ENCODE assay signal across 1 cellular context in the genomic region with DNA sequence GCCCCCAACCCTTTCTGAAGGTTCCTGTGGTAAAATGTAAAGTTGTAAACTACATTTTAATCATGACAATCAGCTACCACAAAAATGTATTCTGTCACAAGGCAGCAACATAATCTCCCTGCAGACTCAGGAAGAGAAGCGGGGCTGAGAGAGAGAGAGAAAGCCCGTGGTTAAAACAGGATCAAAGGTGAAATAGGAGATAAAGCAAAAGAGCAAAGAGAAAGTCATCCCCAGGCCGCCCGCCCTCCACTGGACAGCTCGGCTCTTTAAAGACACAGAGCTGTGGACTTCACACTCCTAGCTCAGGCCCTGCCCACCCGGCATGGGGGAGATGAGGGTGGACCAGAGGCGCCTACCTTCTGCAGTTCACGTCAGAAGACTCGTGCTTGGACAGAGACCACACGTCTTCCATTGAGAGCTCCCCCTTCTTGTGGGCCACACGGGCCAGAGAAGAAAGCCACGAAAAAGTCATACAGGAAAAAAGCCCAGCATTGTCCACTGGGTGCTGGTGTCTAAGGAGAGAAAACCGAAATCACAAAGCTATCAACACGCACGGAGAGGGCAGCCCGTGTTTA.
TF ChIP-seq lines count a peak whose summit lies in the region.

No MANE protein-coding gene starts in this region.

TF ChIP-seq in K562, 482 proteins besides CTCF, POLR2A, EP300 and RAD21 (continued from another document and continues in another):
- TF ChIP-seq, protein P1, sequence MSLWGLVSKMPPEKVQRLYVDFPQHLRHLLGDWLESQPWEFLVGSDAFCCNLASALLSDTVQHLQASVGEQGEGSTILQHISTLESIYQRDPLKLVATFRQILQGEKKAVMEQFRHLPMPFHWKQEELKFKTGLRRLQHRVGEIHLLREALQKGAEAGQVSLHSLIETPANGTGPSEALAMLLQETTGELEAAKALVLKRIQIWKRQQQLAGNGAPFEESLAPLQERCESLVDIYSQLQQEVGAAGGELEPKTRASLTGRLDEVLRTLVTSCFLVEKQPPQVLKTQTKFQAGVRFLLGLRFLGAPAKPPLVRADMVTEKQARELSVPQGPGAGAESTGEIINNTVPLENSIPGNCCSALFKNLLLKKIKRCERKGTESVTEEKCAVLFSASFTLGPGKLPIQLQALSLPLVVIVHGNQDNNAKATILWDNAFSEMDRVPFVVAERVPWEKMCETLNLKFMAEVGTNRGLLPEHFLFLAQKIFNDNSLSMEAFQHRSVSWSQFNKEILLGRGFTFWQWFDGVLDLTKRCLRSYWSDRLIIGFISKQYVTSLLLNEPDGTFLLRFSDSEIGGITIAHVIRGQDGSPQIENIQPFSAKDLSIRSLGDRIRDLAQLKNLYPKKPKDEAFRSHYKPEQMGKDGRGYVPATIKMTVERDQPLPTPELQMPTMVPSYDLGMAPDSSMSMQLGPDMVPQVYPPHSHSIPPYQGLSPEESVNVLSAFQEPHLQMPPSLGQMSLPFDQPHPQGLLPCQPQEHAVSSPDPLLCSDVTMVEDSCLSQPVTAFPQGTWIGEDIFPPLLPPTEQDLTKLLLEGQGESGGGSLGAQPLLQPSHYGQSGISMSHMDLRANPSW (CRISPR knock-in tag; IDR thresholded peaks at IDR 0.05): no peak
- TF ChIP-seq, protein P2, sequence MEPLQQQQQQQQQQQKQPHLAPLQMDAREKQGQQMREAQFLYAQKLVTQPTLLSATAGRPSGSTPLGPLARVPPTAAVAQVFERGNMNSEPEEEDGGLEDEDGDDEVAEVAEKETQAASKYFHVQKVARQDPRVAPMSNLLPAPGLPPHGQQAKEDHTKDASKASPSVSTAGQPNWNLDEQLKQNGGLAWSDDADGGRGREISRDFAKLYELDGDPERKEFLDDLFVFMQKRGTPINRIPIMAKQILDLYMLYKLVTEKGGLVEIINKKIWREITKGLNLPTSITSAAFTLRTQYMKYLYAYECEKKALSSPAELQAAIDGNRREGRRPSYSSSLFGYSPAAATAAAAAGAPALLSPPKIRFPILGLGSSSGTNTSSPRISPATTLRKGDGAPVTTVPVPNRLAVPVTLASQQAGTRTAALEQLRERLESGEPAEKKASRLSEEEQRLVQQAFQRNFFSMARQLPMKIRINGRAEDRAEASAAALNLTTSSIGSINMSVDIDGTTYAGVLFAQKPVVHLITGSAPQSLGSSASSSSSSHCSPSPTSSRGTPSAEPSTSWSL (CRISPR knock-in tag; IDR thresholded peaks at IDR 0.05; ENCODE audit: borderline replicate concordance): no peak
- TF ChIP-seq RFX7 (CRISPR knock-in tag; IDR thresholded peaks at IDR 0.05) (no peak), ILK (tag; IDR thresholded peaks at IDR 0.05; ENCODE audit: borderline replicate concordance, low read depth) (no peak), ZBTB8A (IDR thresholded peaks at IDR 0.05; ENCODE audit: partially characterized antibody) (no peak), MTA1 (IDR thresholded peaks at IDR 0.05; ENCODE audit: borderline replicate concordance) (peak; percentile 66; the same call in 1 of the 2 replicates), SMARCE1 (IDR thresholded peaks at IDR 0.05) (peak; percentile 85), XRCC4 (IDR thresholded peaks at IDR 0.05; ENCODE audit: extremely low read depth, insufficient read depth, insufficient read length) (no peak), ZNF384 (IDR thresholded peaks at IDR 0.05; ENCODE audit: low read depth, low read length) (no peak), ZNF217 (CRISPR knock-in tag; IDR thresholded peaks at IDR 0.05) (no peak), SMAD2 (IDR thresholded peaks at IDR 0.05; ENCODE audit: low read depth, low read length) (no peak), TAF1 (IDR thresholded peaks at IDR 0.05; ENCODE audit: control insufficient read depth, extremely low read depth, insufficient read depth, low read length, severe bottlenecking) (no peak), RHOXF2B (CRISPR knock-in tag; conservative IDR thresholded peaks at IDR 0.05) (no peak), ZNF282 (CRISPR knock-in tag; IDR thresholded peaks at IDR 0.05) (no peak), NR1H2 (CRISPR knock-in tag; IDR thresholded peaks at IDR 0.05) (no peak), ZNF23 (CRISPR knock-in tag; IDR thresholded peaks at IDR 0.05) (no peak), FOXJ2 (tag; IDR thresholded peaks at IDR 0.05) (no peak), DMBX1 (CRISPR knock-in tag; IDR thresholded peaks at IDR 0.05; ENCODE audit: borderline replicate concordance) (peak; percentile 65; the same call in 1 of the 2 replicates), ARID4B (CRISPR knock-in tag; IDR thresholded peaks at IDR 0.05) (no peak), JUND (IDR thresholded peaks at IDR 0.05; ENCODE audit: borderline replicate concordance, low read depth, low read length) (peak; percentile 49; the same call in 1 of the 2 replicates), JUND (tag; IDR thresholded peaks at IDR 0.05; ENCODE audit: borderline replicate concordance, low read depth, low read length) (no peak; the same call in 2 of the 3 replicates), TRIM28 (IDR thresholded peaks at IDR 0.05) (0 out of 2 replicates have a peak, but pooled peaks have one; percentile 36), NFRKB (IDR thresholded peaks at IDR 0.05; ENCODE audit: low read depth) (no peak), IRF2 (CRISPR knock-in tag; IDR thresholded peaks at IDR 0.05) (no peak), TBL1XR1 (IDR thresholded peaks at IDR 0.05; ENCODE audit: low read length in 2 of 2) (peak in 1 of 2 experiments; percentile 68; a peak in 1 of 4 replicates), FOXA3 (CRISPR knock-in tag; conservative IDR thresholded peaks at IDR 0.05 in 1 of 2, IDR thresholded peaks at IDR 0.05 in 1 of 2) (peak in 1 of 2 experiments; percentile 63; a peak in 1 of 4 replicates), ZNF551 (CRISPR knock-in tag; IDR thresholded peaks at IDR 0.05) (no peak), SUPT5H (IDR thresholded peaks at IDR 0.05) (no peak), ZNF274 (IDR thresholded peaks at IDR 0.05; ENCODE audit: borderline replicate concordance, low read depth, low read length) (no peak), FOXJ3 (CRISPR knock-in tag; IDR thresholded peaks at IDR 0.05) (no peak), ATF7 (IDR thresholded peaks at IDR 0.05) (no peak; the same call in 1 of the 2 replicates), SIX5 (IDR thresholded peaks at IDR 0.05; ENCODE audit: borderline replicate concordance in 1 of 2, insufficient read depth in 1 of 2, low read depth in 1 of 2, low read length in 2 of 2) (no peak), ZNF232 (CRISPR knock-in tag; IDR thresholded peaks at IDR 0.05) (no peak), ZNF12 (CRISPR knock-in tag; IDR thresholded peaks at IDR 0.05) (no peak), NRF1 (conservative IDR thresholded peaks at IDR 0.05 in 1 of 2, IDR thresholded peaks at IDR 0.05 in 1 of 2) (no peak; a peak in 1 of 4 replicates), HNRNPL (IDR thresholded peaks at IDR 0.05; ENCODE audit: low read depth, low read length) (no peak), MAX (CRISPR knock-in tag; IDR thresholded peaks at IDR 0.05) (no peak)
- TF ChIP-seq, protein P3, sequence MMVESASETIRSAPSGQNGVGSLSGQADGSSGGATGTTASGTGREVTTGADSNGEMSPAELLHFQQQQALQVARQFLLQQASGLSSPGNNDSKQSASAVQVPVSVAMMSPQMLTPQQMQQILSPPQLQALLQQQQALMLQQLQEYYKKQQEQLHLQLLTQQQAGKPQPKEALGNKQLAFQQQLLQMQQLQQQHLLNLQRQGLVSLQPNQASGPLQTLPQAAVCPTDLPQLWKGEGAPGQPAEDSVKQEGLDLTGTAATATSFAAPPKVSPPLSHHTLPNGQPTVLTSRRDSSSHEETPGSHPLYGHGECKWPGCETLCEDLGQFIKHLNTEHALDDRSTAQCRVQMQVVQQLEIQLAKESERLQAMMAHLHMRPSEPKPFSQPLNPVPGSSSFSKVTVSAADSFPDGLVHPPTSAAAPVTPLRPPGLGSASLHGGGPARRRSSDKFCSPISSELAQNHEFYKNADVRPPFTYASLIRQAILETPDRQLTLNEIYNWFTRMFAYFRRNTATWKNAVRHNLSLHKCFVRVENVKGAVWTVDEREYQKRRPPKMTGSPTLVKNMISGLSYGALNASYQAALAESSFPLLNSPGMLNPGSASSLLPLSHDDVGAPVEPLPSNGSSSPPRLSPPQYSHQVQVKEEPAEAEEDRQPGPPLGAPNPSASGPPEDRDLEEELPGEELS (CRISPR knock-in tag; IDR thresholded peaks at IDR 0.05; ENCODE audit: borderline replicate concordance): no peak
- TF ChIP-seq, protein P4, sequence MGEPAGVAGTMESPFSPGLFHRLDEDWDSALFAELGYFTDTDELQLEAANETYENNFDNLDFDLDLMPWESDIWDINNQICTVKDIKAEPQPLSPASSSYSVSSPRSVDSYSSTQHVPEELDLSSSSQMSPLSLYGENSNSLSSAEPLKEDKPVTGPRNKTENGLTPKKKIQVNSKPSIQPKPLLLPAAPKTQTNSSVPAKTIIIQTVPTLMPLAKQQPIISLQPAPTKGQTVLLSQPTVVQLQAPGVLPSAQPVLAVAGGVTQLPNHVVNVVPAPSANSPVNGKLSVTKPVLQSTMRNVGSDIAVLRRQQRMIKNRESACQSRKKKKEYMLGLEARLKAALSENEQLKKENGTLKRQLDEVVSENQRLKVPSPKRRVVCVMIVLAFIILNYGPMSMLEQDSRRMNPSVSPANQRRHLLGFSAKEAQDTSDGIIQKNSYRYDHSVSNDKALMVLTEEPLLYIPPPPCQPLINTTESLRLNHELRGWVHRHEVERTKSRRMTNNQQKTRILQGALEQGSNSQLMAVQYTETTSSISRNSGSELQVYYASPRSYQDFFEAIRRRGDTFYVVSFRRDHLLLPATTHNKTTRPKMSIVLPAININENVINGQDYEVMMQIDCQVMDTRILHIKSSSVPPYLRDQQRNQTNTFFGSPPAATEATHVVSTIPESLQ (CRISPR knock-in tag; IDR thresholded peaks at IDR 0.05): no peak
- TF ChIP-seq, protein P5, sequence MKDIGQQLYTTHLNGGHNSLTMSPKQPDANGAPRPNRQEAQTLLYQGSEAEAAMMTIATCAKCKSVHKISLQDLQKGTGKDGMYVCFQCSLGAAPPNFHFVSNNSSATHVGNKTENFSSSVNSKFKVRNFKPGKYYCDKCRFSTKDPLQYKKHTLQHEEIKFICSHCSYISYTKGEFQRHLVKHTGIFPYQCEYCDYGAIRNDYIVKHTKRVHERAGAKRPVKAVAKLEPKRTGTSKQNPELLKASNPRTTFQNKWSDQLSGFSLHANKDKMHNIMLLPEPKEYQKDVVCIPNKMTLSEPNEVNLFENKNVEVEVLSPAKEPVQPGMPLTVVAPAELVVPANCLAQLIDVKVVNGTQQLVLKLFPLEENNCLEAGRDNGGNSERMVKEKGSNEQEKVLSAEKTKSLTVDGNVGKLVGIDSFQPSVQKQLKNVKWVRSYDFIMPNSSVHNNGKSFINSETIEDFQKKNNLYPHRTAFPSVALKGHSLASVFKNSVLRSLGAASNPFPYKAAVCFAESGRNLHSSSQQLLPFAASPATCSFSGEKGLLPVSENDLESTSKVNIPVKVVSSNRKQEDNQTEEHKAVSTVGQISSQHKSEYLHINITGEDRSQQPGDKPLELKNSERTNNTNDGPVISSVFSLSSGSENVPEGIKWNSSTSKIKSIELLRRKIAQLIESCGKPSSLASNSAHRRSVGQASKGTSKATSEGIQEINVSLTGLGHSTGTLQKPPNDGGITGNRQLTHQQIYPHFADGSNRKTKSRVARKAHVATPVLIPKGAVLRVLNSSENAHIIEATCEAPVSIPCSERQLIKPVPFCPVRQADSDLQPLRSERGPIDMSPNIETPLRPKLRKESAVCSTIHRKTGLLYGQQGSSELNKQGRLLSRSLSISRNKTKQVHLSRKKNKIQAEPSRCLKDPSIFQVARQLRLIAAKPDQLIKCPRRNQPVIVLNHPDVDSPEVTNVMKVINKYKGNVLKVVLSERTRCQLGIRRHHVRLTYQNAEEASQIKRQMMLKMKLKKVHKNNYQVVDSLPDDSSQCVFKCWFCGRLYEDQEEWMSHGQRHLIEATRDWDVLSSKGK (CRISPR knock-in tag; IDR thresholded peaks at IDR 0.05): no peak
- TF ChIP-seq, protein P6, sequence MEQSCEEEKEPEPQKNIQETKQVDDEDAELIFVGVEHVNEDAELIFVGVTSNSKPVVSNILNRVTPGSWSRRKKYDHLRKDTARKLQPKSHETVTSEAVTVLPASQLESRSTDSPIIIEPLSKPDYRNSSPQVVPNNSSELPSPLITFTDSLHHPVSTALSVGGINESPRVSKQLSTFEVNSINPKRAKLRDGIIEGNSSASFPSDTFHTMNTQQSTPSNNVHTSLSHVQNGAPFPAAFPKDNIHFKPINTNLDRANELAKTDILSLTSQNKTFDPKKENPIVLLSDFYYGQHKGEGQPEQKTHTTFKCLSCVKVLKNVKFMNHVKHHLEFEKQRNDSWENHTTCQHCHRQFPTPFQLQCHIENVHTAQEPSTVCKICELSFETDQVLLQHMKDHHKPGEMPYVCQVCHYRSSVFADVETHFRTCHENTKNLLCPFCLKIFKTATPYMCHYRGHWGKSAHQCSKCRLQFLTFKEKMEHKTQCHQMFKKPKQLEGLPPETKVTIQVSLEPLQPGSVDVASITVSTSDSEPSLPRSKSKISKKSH (CRISPR knock-in tag; IDR thresholded peaks at IDR 0.05): no peak
